In genomic region chr15:100349321-100349695, GRCh38 we compare ENCODE assay signal across 8 cellular contexts. TPM values are rescaled to one million over a fixed set of nuclear protein-coding genes. Genes with fewer than 3 reads are reported as not detected.
A peak's percentile ranks its signal among the peaks of the same experiment; 100 is the strongest.
DNase-seq lines count a peak whose midpoint lies in the region; ATAC-seq lines count a peak whose summit lies in the region.

No MANE protein-coding gene starts in this region.

- peak overlapping the region; percentile 96 for H3K4me3 Mint-ChIP-seq in T-helper 17 cell

- no peak overlapping the region for H3K4me2 ChIP-seq in GM23248 (ENCODE audit: unreplicated experiment)

- no peaks in the 10 kb centered on the region for H3K79me2 ChIP-seq in GM23248 (ENCODE audit: insufficient read depth)

- H2AFZ ChIP-seq in GM23248: peak overlapping the region; percentile 100

- H3K27me3 ChIP-seq in GM23248 (replicated peaks; ENCODE audit: insufficient read depth): no peaks in the 10 kb centered on the region

- peaks cover 7% of the 10 kb centered on the region; the same call in 1 of the 2 replicates for H3K4me1 ChIP-seq in GM23248 (ENCODE audit: insufficient read depth)

- peak overlapping the region; percentile 93; the same call in 1 of the 2 replicates for H3K9ac ChIP-seq in GM23248

- DNase-seq in GM23248: no peak
- DNase-seq in T-helper 17 cell: no peak
- no peak for DNase-seq in skeletal muscle cell (ENCODE audit: low read depth)
- DNase-seq in midbrain (lab: John Stamatoyannopoulos, UW): no peak
- DNase-seq in NCI-H2227 (lab: John Stamatoyannopoulos, UW; ENCODE audit: unreplicated experiment): no peak
- DNase-seq in NCI-H2081 (lab: John Stamatoyannopoulos, UW): no peak

- H3K27me3 Mint-ChIP-seq in T-helper 17 cell: peaks cover 16% of the 10 kb centered on the region

- H3K9me3 ChIP-seq in GM23248 (ENCODE audit: low read depth) (no peaks in the 10 kb centered on the region), T-helper 17 cell (ENCODE audit: control insufficient read depth, low read length, poor library complexity, severe bottlenecking) (no peaks in the 10 kb centered on the region)

- H3K4me3 ChIP-seq in GM23248 (peak overlapping the region; percentile 95), iPS-11a (ENCODE audit: low read depth, low read length) (peak overlapping the region; percentile 86), skeletal muscle cell (ENCODE audit: low read depth, low read length) (peak overlapping the region; percentile 70)

- H3K4me1 Mint-ChIP-seq in T-helper 17 cell: peaks cover 15% of the 10 kb centered on the region

- 35 to 45% methylated on average over 17 of the region's 17 CpGs for WGBS in GM23248 (ENCODE audit: low coverage in 1 of 2, low lambda C conversion rate in 2 of 2, missing lambda C conversion rate in 2 of 2), 2 experiments

- H3K27ac ChIP-seq in GM23248: no peak overlapping the region

- no peaks in the 10 kb centered on the region for H3K36me3 ChIP-seq in GM23248 (ENCODE audit: low read depth)

- H4K20me1 ChIP-seq in GM23248 (ENCODE audit: insufficient read depth): no peaks in the 10 kb centered on the region

- H3K9me2 ChIP-seq in GM23248 (ENCODE audit: insufficient read depth): no peaks in the 10 kb centered on the region

- H3K27ac Mint-ChIP-seq in T-helper 17 cell: no peak overlapping the region

- in situ Hi-C loops in GM23248 (cut with MboI): loop anchor here (25.0 kb wide), 2 partner anchors 663 to 1087 kb away; partner anchors contain the start of gene LRRC28

- no peaks in the 10 kb centered on the region for H3K36me3 Mint-ChIP-seq in T-helper 17 cell (ENCODE audit: low read depth)

- ATAC-seq in T-helper 17 cell: no peak
- ATAC-seq in HG03196 (IDR thresholded peaks at IDR 0.05; ENCODE audit: unreplicated experiment): no peak

- 0 out of 2 replicates have a peak, but pooled peaks cover 9% of the 10 kb centered on the region for H3F3A ChIP-seq in GM23248 (ENCODE audit: insufficient read depth)

RNA-seq across cellular contexts. Expression of gene ADAMTS17, which starts 7.5 kb away (rescaled TPM):
- not detected in 2 replicates for total RNA-seq in GM23248 (2014; rRNA removed; shearing (Covaris generic))
- not detected in 2 replicates for polyA plus RNA-seq in GM23248 (2016; fragmentation: Nextera tagmentation; extraction: Ambion mirVana)
- total RNA-seq in T-helper 17 cell: 10 to 100 TPM in 1 of 2 donors, 1 to 10 TPM in 1; 8.1 to 10.6 TPM
